19 cellular contexts compared by ENCODE assay signal in genomic region chr12:104737113-104737512, GRCh38.
DNase-seq lines count a peak whose midpoint lies in the region; ATAC-seq, FAIRE-seq and TF ChIP-seq lines count a peak whose summit lies in the region.
"Had no signal": no experiment of that assay in that cellular context is flagged by ENCODE, and none has a peak within 500 bp of the region (broad histone marks: within the 10 kb centered on the region; RNA-seq: fewer than 3 reads in every experiment).

No MANE protein-coding gene starts in this region.

- H3K4me1 ChIP-seq in kidney (ENCODE audit: control insufficient read depth in 1 of 2, insufficient read depth in 1 of 2, low read depth in 1 of 2, low read length in 2 of 2) (peaks cover 0 to 12% of the 10 kb centered on the region in 2 donors), upper lobe of left lung (peaks cover 32 to 76% (median 39%) of the 10 kb centered on the region in 4 donors)
- H3K4me1 ChIP-seq: psoas muscle had no signal

- no peak for DNase-seq in activated CD4-positive, alpha-beta memory T cell treated with anti-CD3 and anti-CD28 coated beads, Interleukin-2, amount 10 ng/mL, durations not matched to agents 7 days and 5 days
- DNase-seq in activated CD4-positive, alpha-beta memory T cell treated with anti-CD3 and anti-CD28 coated beads for 36 hours = no peak
- no peak for DNase-seq in T-helper 17 cell
- peak; percentile 60 for DNase-seq in kidney
- no peak for DNase-seq in hippocampal formation (lab: John Stamatoyannopoulos, UW)
- DNase-seq in germinal center (ENCODE audit: low spot score) = no peak
- no peak for DNase-seq in upper lobe of left lung
- DNase-seq: activated CD8-positive, alpha-beta memory T cell treated with anti-CD3 and anti-CD28 coated beads for 24 hours; activated effector memory CD4-positive, alpha-beta T cell treated with Interleukin-2 at 50 U/mL for 16 hours; heart right ventricle; lower lobe of right lung; Peyer's patch; psoas muscle; SK-N-SH; tibial artery had no signal

- H3K4me3 ChIP-seq in kidney (ENCODE audit: low read length in 2 of 2) (no peak overlapping the region), upper lobe of left lung (no peak overlapping the region)
- H3K4me3 ChIP-seq: heart right ventricle, lower lobe of right lung, Peyer's patch, psoas muscle, smooth muscle cell, tibial artery had no signal

- TF ChIP-seq CTCF in kidney (IDR thresholded peaks at IDR 0.05; ENCODE audit: borderline replicate concordance, extremely low read depth, insufficient read depth) (no peak), upper lobe of left lung (IDR thresholded peaks at IDR 0.05) (no peak)

- intact Hi-C loops in activated CD4-positive, alpha-beta memory T cell treated with anti-CD3 and anti-CD28 coated beads for 36 hours (cut with micrococcal nuclease) = loop anchor here (5.0 kb wide), 1 partner anchor 55 kb away; no protein-coding TSS in a partner anchor
- intact Hi-C loops in kidney (cut with DNase I) = no loop called here

- FAIRE-seq in kidney (lab: Jason Lieb, UNC) = no peak
- FAIRE-seq: H54, islet of Langerhans had no signal

- WGBS in upper lobe of left lung, 2 donors = 82 to 90% methylated on average over 7 of the region's 7 CpGs

- ATAC-seq in T-helper 17 cell = no peak
- no peak for ATAC-seq in stimulated activated memory B cell treated with anti-CD40 and anti-IgM and Interleukin-4, amounts not matched to agents 10 μg/mL and 1 μg/mL and 100 μg/mL, for 72 hours
- no peak for ATAC-seq in upper lobe of left lung (ENCODE audit: low FRiP score in 2 of 2)
- ATAC-seq: heart right ventricle, lower lobe of right lung had no signal

- CTCF ChIA-PET in activated CD4-positive, alpha-beta memory T cell treated with anti-CD3 and anti-CD28 coated beads, Interleukin-2, amount 10 ng/mL, durations not matched to agents 7 days and 5 days (lab: Charles Lee) = no interaction called here
- CTCF ChIA-PET in activated CD4-positive, alpha-beta memory T cell treated with anti-CD3 and anti-CD28 coated beads for 36 hours (lab: Charles Lee) = no interaction called here

- no peaks in the 10 kb centered on the region for H3K9me3 ChIP-seq in T-helper 17 cell (ENCODE audit: control insufficient read depth, low read length, poor library complexity, severe bottlenecking)
- H3K9me3 ChIP-seq in kidney (ENCODE audit: control insufficient read depth in 1 of 2, low read length in 2 of 2) = no peaks in the 10 kb centered on the region
- no peaks in the 10 kb centered on the region for H3K9me3 ChIP-seq in upper lobe of left lung
- H3K9me3 ChIP-seq: heart right ventricle, lower lobe of right lung, Peyer's patch, psoas muscle, SK-N-SH, tibial artery had no signal

- peaks cover 92% of the 10 kb centered on the region for H3K4me1 Mint-ChIP-seq in activated CD4-positive, alpha-beta memory T cell treated with anti-CD3 and anti-CD28 coated beads, Interleukin-2, amount 10 ng/mL, durations not matched to agents 7 days and 5 days
- H3K4me1 Mint-ChIP-seq in activated CD4-positive, alpha-beta memory T cell treated with anti-CD3 and anti-CD28 coated beads for 36 hours (ENCODE audit: low read depth) = peaks cover 87% of the 10 kb centered on the region
- H3K4me1 Mint-ChIP-seq in T-helper 17 cell = peaks cover 69% of the 10 kb centered on the region
- peaks cover 87% of the 10 kb centered on the region for H3K4me1 Mint-ChIP-seq in stimulated activated memory B cell treated with anti-CD40 and anti-IgM and Interleukin-4, amounts not matched to agents 10 μg/mL and 1 μg/mL and 100 μg/mL, for 72 hours

- no peaks in the 10 kb centered on the region for H3K36me3 ChIP-seq in kidney (ENCODE audit: control insufficient read depth in 1 of 2, insufficient read depth in 2 of 2, low read length in 2 of 2)
- no peaks in the 10 kb centered on the region for H3K36me3 ChIP-seq in upper lobe of left lung
- H3K36me3 ChIP-seq: heart right ventricle, lower lobe of right lung, Peyer's patch, tibial artery had no signal

- H3K27ac ChIP-seq in kidney (ENCODE audit: low read depth in 2 of 2, low read length in 2 of 2) (no peak overlapping the region), upper lobe of left lung (no peak overlapping the region)
- H3K27ac ChIP-seq: heart right ventricle, lower lobe of right lung, psoas muscle had no signal

- no peak overlapping the region for H3K9ac ChIP-seq in kidney (ENCODE audit: low read length in 2 of 2)
- H3K9ac ChIP-seq: SK-N-SH had no signal

- H3K27me3 Mint-ChIP-seq in activated CD4-positive, alpha-beta memory T cell treated with anti-CD3 and anti-CD28 coated beads, Interleukin-2, amount 10 ng/mL, durations not matched to agents 7 days and 5 days = no peaks in the 10 kb centered on the region
- H3K27me3 Mint-ChIP-seq in activated CD4-positive, alpha-beta memory T cell treated with anti-CD3 and anti-CD28 coated beads for 36 hours = no peaks in the 10 kb centered on the region
- H3K27me3 Mint-ChIP-seq in T-helper 17 cell = no peaks in the 10 kb centered on the region
- no peaks in the 10 kb centered on the region for H3K27me3 Mint-ChIP-seq in stimulated activated memory B cell treated with anti-CD40 and anti-IgM and Interleukin-4, amounts not matched to agents 10 μg/mL and 1 μg/mL and 100 μg/mL, for 72 hours

- no peak for TF ChIP-seq EP300 in upper lobe of left lung (IDR thresholded peaks at IDR 0.05)

- no peaks in the 10 kb centered on the region for H3K9me3 Mint-ChIP-seq in activated CD4-positive, alpha-beta memory T cell treated with anti-CD3 and anti-CD28 coated beads, Interleukin-2, amount 10 ng/mL, durations not matched to agents 7 days and 5 days
- H3K9me3 Mint-ChIP-seq in activated CD4-positive, alpha-beta memory T cell treated with anti-CD3 and anti-CD28 coated beads for 36 hours = no peaks in the 10 kb centered on the region
- no peaks in the 10 kb centered on the region for H3K9me3 Mint-ChIP-seq in stimulated activated memory B cell treated with anti-CD40 and anti-IgM and Interleukin-4, amounts not matched to agents 10 μg/mL and 1 μg/mL and 100 μg/mL, for 72 hours

- H3K4me3 Mint-ChIP-seq in activated CD4-positive, alpha-beta memory T cell treated with anti-CD3 and anti-CD28 coated beads, Interleukin-2, amount 10 ng/mL, durations not matched to agents 7 days and 5 days = no peak overlapping the region
- H3K4me3 Mint-ChIP-seq in activated CD4-positive, alpha-beta memory T cell treated with anti-CD3 and anti-CD28 coated beads for 36 hours = no peak overlapping the region
- no peak overlapping the region for H3K4me3 Mint-ChIP-seq in T-helper 17 cell
- H3K4me3 Mint-ChIP-seq in stimulated activated memory B cell treated with anti-CD40 and anti-IgM and Interleukin-4, amounts not matched to agents 10 μg/mL and 1 μg/mL and 100 μg/mL, for 72 hours = no peak overlapping the region

- POLR2A ChIA-PET in activated CD4-positive, alpha-beta memory T cell treated with anti-CD3 and anti-CD28 coated beads, Interleukin-2, amount 10 ng/mL, durations not matched to agents 7 days and 5 days (lab: Charles Lee) = no interaction called here
- POLR2A ChIA-PET in activated CD4-positive, alpha-beta memory T cell treated with anti-CD3 and anti-CD28 coated beads for 36 hours (lab: Charles Lee) = no interaction called here

- peak overlapping the region; percentile 33 for H3K27ac Mint-ChIP-seq in activated CD4-positive, alpha-beta memory T cell treated with anti-CD3 and anti-CD28 coated beads, Interleukin-2, amount 10 ng/mL, durations not matched to agents 7 days and 5 days
- no peak overlapping the region for H3K27ac Mint-ChIP-seq in activated CD4-positive, alpha-beta memory T cell treated with anti-CD3 and anti-CD28 coated beads for 36 hours
- peak overlapping the region; percentile 91 for H3K27ac Mint-ChIP-seq in T-helper 17 cell
- peak overlapping the region; percentile 76 for H3K27ac Mint-ChIP-seq in stimulated activated memory B cell treated with anti-CD40 and anti-IgM and Interleukin-4, amounts not matched to agents 10 μg/mL and 1 μg/mL and 100 μg/mL, for 72 hours

- no peaks in the 10 kb centered on the region for H3K27me3 ChIP-seq in upper lobe of left lung
- H3K27me3 ChIP-seq: heart right ventricle, Peyer's patch, tibial artery had no signal

- peaks cover 14% of the 10 kb centered on the region for H3K36me3 Mint-ChIP-seq in activated CD4-positive, alpha-beta memory T cell treated with anti-CD3 and anti-CD28 coated beads, Interleukin-2, amount 10 ng/mL, durations not matched to agents 7 days and 5 days (ENCODE audit: low read depth)
- H3K36me3 Mint-ChIP-seq in activated CD4-positive, alpha-beta memory T cell treated with anti-CD3 and anti-CD28 coated beads for 36 hours = no peaks in the 10 kb centered on the region
- no peaks in the 10 kb centered on the region for H3K36me3 Mint-ChIP-seq in T-helper 17 cell (ENCODE audit: low read depth)
- H3K36me3 Mint-ChIP-seq in stimulated activated memory B cell treated with anti-CD40 and anti-IgM and Interleukin-4, amounts not matched to agents 10 μg/mL and 1 μg/mL and 100 μg/mL, for 72 hours = peaks cover 16% of the 10 kb centered on the region

- TF ChIP-seq POLR2A in upper lobe of left lung (IDR thresholded peaks at IDR 0.05) = no peak
